Comparison of ENCODE assay signal across 8 cellular contexts in the genomic region with DNA sequence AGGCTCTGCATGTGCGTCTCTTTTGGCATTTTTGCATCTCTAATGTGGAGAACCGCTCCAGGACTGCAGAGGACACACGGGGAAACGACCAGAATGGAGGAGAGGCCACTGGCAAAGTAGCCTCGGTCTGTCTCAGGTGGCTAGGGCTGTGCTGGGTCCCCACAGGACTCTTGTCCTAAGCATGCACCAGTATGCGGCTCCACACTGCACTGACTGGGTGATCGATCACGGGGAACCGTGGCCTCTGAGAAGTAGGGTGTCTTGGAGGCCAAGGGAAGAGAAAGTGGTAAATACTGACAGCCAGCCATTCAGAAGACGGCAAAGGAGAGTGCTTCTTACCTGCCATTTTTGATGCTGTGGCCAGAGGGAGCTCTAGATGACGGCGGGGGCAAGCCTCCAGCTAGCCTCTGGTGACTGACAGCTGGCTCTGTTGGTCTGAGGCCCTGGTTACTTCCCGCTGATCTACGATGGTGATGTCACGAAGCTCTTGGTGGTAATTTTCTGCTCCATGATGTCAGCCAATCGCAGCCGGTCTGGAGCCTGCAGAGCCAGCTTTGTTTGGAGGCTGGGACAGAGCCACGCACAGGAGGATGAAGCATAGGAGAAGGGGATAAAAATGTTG. TPM values are rescaled to one million over a fixed set of nuclear protein-coding genes. Genes with fewer than 3 reads are reported as not detected.
DNase-seq lines count a peak whose midpoint lies in the region; ATAC-seq and TF ChIP-seq lines count a peak whose summit lies in the region.

No MANE protein-coding gene starts in this region.

- H3K79me1 ChIP-seq in H9 (ENCODE audit: insufficient read depth, low read depth, low read length, poor library complexity, severe bottlenecking) = no peaks in the 10 kb centered on the region

- H3K9ac ChIP-seq in H9 (ENCODE audit: extremely low read depth, insufficient read length, low read length) = no peak overlapping the region

- H3K4me1 ChIP-seq in H9 (ENCODE audit: insufficient read depth, low read length) (no peaks in the 10 kb centered on the region), esophagus squamous epithelium (no peaks in the 10 kb centered on the region), uterus (no peaks in the 10 kb centered on the region)

- no peak overlapping the region for H3K4me3 Mint-ChIP-seq in H9

- peaks cover 6% of the 10 kb centered on the region for H3K27me3 Mint-ChIP-seq in H9 (ENCODE audit: low read depth)

- H4K91ac ChIP-seq in H9 (ENCODE audit: insufficient read length, low read depth, low read length) = no peak overlapping the region

- H2BK5ac ChIP-seq in H9 (ENCODE audit: insufficient read length, low read length) = no peak overlapping the region

- H3K4me3 ChIP-seq in esophagus squamous epithelium (no peak overlapping the region), uterus (no peak overlapping the region)

- H3K36me3 ChIP-seq in esophagus squamous epithelium (no peaks in the 10 kb centered on the region), uterus (no peaks in the 10 kb centered on the region)

- no peak overlapping the region for H3K4ac ChIP-seq in H9 (ENCODE audit: low read depth, low read length)

- H3K27me3 ChIP-seq in H9 (ENCODE audit: insufficient read depth, low read length) (no peaks in the 10 kb centered on the region), esophagus squamous epithelium (peaks cover 0 to 10% (median 0%) of the 10 kb centered on the region in 4 donors), uterus (no peaks in the 10 kb centered on the region)

- H2BK120ac ChIP-seq in H9 (ENCODE audit: low read depth, low read length, poor library complexity, severe bottlenecking) = no peak overlapping the region

- no peak overlapping the region for H2BK15ac ChIP-seq in H9 (ENCODE audit: low read depth, low read length)

- no peak overlapping the region for H3K14ac ChIP-seq in H9 (ENCODE audit: insufficient read depth, low read length)

- TF ChIP-seq CTCF in GM12872 (IDR thresholded peaks at IDR 0.05; ENCODE audit: insufficient read depth, low read depth, low read length) = peak; percentile 71
- TF ChIP-seq CTCF in H9 (conservative IDR thresholded peaks at IDR 0.05) = peak; percentile 69
- TF ChIP-seq CTCF in esophagus squamous epithelium (IDR thresholded peaks at IDR 0.05) = peak in 1 of 6 experiments; percentile 13
- TF ChIP-seq CTCF in uterus (IDR thresholded peaks at IDR 0.05) = no peak

- H4K8ac ChIP-seq in H9 (replicated peaks; ENCODE audit: insufficient read length, low read depth, low read length) = no peak overlapping the region

- H4K5ac ChIP-seq in H9 (ENCODE audit: insufficient read length, low read depth, low read length) = no peak overlapping the region

- no peak overlapping the region for H2BK12ac ChIP-seq in H9 (ENCODE audit: insufficient read length, low read depth, low read length)

- no peaks in the 10 kb centered on the region for H4K20me1 ChIP-seq in H9 (ENCODE audit: control insufficient read depth, insufficient read depth, insufficient read length)

- no peak overlapping the region for H3K56ac ChIP-seq in H9 (ENCODE audit: insufficient read length, low read depth, low read length)

- H3K23ac ChIP-seq in H9 (ENCODE audit: insufficient read length, low read depth, low read length) = no peak overlapping the region

- H3K9me3 ChIP-seq in H9 (ENCODE audit: control insufficient read depth, low read depth, low read length) = no peaks in the 10 kb centered on the region
- H3K9me3 ChIP-seq in esophagus squamous epithelium = no peaks in the 10 kb centered on the region
- no peaks in the 10 kb centered on the region for H3K9me3 ChIP-seq in uterus

- H3K79me2 ChIP-seq in H9 (ENCODE audit: insufficient read depth, low read length) = no peaks in the 10 kb centered on the region

- H3K4me2 ChIP-seq in H9 (ENCODE audit: insufficient read depth, insufficient read length, low read length) = no peak overlapping the region

- H3K27ac Mint-ChIP-seq in H9 = no peak overlapping the region; a peak in 2 of 7 replicates

- no peak for ATAC-seq in sciatic nerve

- no peak overlapping the region for H2AFZ ChIP-seq in H9 (ENCODE audit: low read length)

- H2BK20ac ChIP-seq in H9 (ENCODE audit: low read depth, low read length, poor library complexity, severe bottlenecking) = no peak overlapping the region

- H3K27ac ChIP-seq in H9 (ENCODE audit: insufficient read length, low read depth, low read length) (no peak overlapping the region), esophagus squamous epithelium (no peak overlapping the region), uterus (no peak overlapping the region)

- peaks cover 10 to 15% of the 10 kb centered on the region in 2 experiments; a peak in 3 of 4 replicates for H3K4me1 Mint-ChIP-seq in H9

- H3K18ac ChIP-seq in H9 (ENCODE audit: insufficient read length, low read depth, low read length) = no peak overlapping the region

- TF ChIP-seq POLR2A in esophagus squamous epithelium (IDR thresholded peaks at IDR 0.05) = no peak
- TF ChIP-seq POLR2A in uterus (IDR thresholded peaks at IDR 0.05) = no peak

- no CpG with 5 or more reads among the region's 18 CpGs for WGBS in H9 (ENCODE audit: extremely low coverage, insufficient read length, low lambda C conversion rate)
- 55 to 69% methylated on average over 11 to 18 of the region's 18 CpGs for WGBS in esophagus squamous epithelium, 2 donors

- peaks cover 0 to 4% (median 2%) of the 10 kb centered on the region in 3 experiments; a peak in 4 of 7 replicates for H3K36me3 Mint-ChIP-seq in H9 (ENCODE audit: insufficient read depth in 1 of 3, low read depth in 3 of 3)

- H3K9me3 Mint-ChIP-seq in H9 = peaks cover 3% of the 10 kb centered on the region in 2 experiments; a peak in 2 of 5 replicates

- no peak overlapping the region for H2AK5ac ChIP-seq in H9 (ENCODE audit: insufficient read length, low read length)

- intact Hi-C loops in head of caudate nucleus (cut with DNase I) (no loop called here), sciatic nerve (cut with DNase I) (no loop called here), esophagus squamous epithelium (cut with DNase I) (no loop called here), uterus (cut with DNase I; ENCODE audit: low total_unique reads) (no loop called here)

- DNase-seq in H9 = peak; percentile 86
- peak; percentile 93 for DNase-seq in NCI-H69 (lab: John Stamatoyannopoulos, UW)
- DNase-seq in head of caudate nucleus = peak in 28 of 42 donors; percentile 5 to 67 (median 35)
- DNase-seq in sciatic nerve (ENCODE audit: low spot score) = no peak
- no peak for DNase-seq in esophagus squamous epithelium (lab: John Stamatoyannopoulos, UW)
- no peak for DNase-seq in uterus
- no peak for DNase-seq in central memory CD4-positive, alpha-beta T cell

- no peak overlapping the region for H3T11ph ChIP-seq in H9 (ENCODE audit: low read length)

- H3K23me2 ChIP-seq in H9 (ENCODE audit: insufficient read length, low read depth, low read length, poor library complexity, severe bottlenecking) = no peaks in the 10 kb centered on the region

RNA-seq across cellular contexts. Expression of a gene that starts 40.4 kb away (rescaled TPM):
- total RNA-seq in H9 (2021) (6.8 and 7.7 TPM in 2 replicates), sciatic nerve (3.5 TPM), esophagus squamous epithelium (10 to 100 TPM in 2 of 4 donors, 1 to 10 TPM in 2; 1.8 to 18.7 (median 8.5) TPM), uterus (10 to 100 TPM in 3 of 4 donors, under 1 TPM in 1; 0.88 to 91.2 (median 15.3) TPM)

Comparison
In these comparisons a context has a peak if more than half of its experiments do, and no peak if none do; other contexts are left out.
1. CTCF ChIP-seq: peak in GM12872 (single experiment) and H9 (single experiment); none in uterus (0 of 4).
2. DNase-seq: peak in H9 (single experiment), NCI-H69 (single experiment) and head of caudate nucleus (28 of 42); none in sciatic nerve (single experiment), esophagus squamous epithelium (single experiment), uterus (0 of 2) and central memory CD4-positive, alpha-beta T cell (single experiment).